Comparison of ENCODE assay signal across 9 cellular contexts in genomic region chr15:75335313-75335704, GRCh38. TPM values are rescaled to one million over a fixed set of nuclear protein-coding genes. Genes with fewer than 3 reads are reported as not detected.
DNase-seq lines count a peak whose midpoint lies in the region; ATAC-seq and TF ChIP-seq lines count a peak whose summit lies in the region.
"Had no signal": no experiment of that assay in that cellular context is flagged by ENCODE, and none has a peak within 500 bp of the region (broad histone marks: within the 10 kb centered on the region; RNA-seq: fewer than 3 reads in every experiment).

No MANE protein-coding gene starts in this region.

- DNase-seq in activated CD4-positive, alpha-beta T cell treated with anti-CD3 and anti-CD28 coated beads, Interleukin-2, amount 10 ng/mL, durations not matched to agents 7 days and 5 days: no peak
- DNase-seq in activated CD4-positive, alpha-beta T cell treated with anti-CD3 and anti-CD28 coated beads for 1 hour: no peak
- DNase-seq in activated T-helper 2 cell treated with anti-CD3 and anti-CD28 coated beads, Interferon-gamma antibody, Interleukin-2, Interleukin-4, amounts not matched to agents 10 μg/mL and 5 μg/mL and 100 μg/mL, durations not matched to agents 14 hours and 24 hours and 36 hours (ENCODE audit: low spot score): no peak
- no peak for DNase-seq in kidney epithelial cell (ENCODE audit: low read depth)
- DNase-seq in testis: no peak
- DNase-seq in nucleus accumbens (lab: John Stamatoyannopoulos, UW): no peak
- DNase-seq in NAMALWA (ENCODE audit: low spot score): no peak

- H3K27ac ChIP-seq in testis: peak overlapping the region in 1 of 2 donors; percentile 72

- H3K4me1 Mint-ChIP-seq in activated CD4-positive, alpha-beta T cell treated with anti-CD3 and anti-CD28 coated beads, Interleukin-2, amount 10 ng/mL, durations not matched to agents 7 days and 5 days: peaks cover 20% of the 10 kb centered on the region
- H3K4me1 Mint-ChIP-seq in activated T-helper 2 cell treated with anti-CD3 and anti-CD28 coated beads, Interferon-gamma antibody, Interleukin-2, Interleukin-4, amounts not matched to agents 10 μg/mL and 5 μg/mL and 100 μg/mL, durations not matched to agents 14 hours and 24 hours and 36 hours (ENCODE audit: low read depth): peaks cover 10% of the 10 kb centered on the region

- no peak for TF ChIP-seq CTCF in kidney epithelial cell (IDR thresholded peaks at IDR 0.05; ENCODE audit: insufficient read depth, low read length, poor library complexity, severe bottlenecking)
- no peak for TF ChIP-seq CTCF in testis (IDR thresholded peaks at IDR 0.05)

- H3K27me3 Mint-ChIP-seq in activated CD4-positive, alpha-beta T cell treated with anti-CD3 and anti-CD28 coated beads, Interleukin-2, amount 10 ng/mL, durations not matched to agents 7 days and 5 days: peaks cover 2% of the 10 kb centered on the region
- H3K27me3 Mint-ChIP-seq in activated T-helper 2 cell treated with anti-CD3 and anti-CD28 coated beads, Interferon-gamma antibody, Interleukin-2, Interleukin-4, amounts not matched to agents 10 μg/mL and 5 μg/mL and 100 μg/mL, durations not matched to agents 14 hours and 24 hours and 36 hours (ENCODE audit: low read depth): no peaks in the 10 kb centered on the region

- ATAC-seq in GM21786 (IDR thresholded peaks at IDR 0.05; ENCODE audit: unreplicated experiment): no peak

- H3K4me3 ChIP-seq in kidney epithelial cell (ENCODE audit: low read depth, low read length): peak overlapping the region; percentile 31
- H3K4me3 ChIP-seq in testis: peak overlapping the region; percentile 66 to 70

- peak overlapping the region; percentile 98 for H3K27ac Mint-ChIP-seq in activated CD4-positive, alpha-beta T cell treated with anti-CD3 and anti-CD28 coated beads, Interleukin-2, amount 10 ng/mL, durations not matched to agents 7 days and 5 days
- no peak overlapping the region for H3K27ac Mint-ChIP-seq in activated T-helper 2 cell treated with anti-CD3 and anti-CD28 coated beads, Interferon-gamma antibody, Interleukin-2, Interleukin-4, amounts not matched to agents 10 μg/mL and 5 μg/mL and 100 μg/mL, durations not matched to agents 14 hours and 24 hours and 36 hours

- intact Hi-C loops in activated T-helper 2 cell treated with anti-CD3 and anti-CD28 coated beads, Interferon-gamma antibody, Interleukin-2, Interleukin-4, amounts not matched to agents 10 μg/mL and 5 μg/mL and 100 μg/mL, durations not matched to agents 14 hours and 24 hours and 36 hours (cut with micrococcal nuclease): no loop called here
- intact Hi-C loops in testis (cut with DNase I; ENCODE audit: low total_unique reads): no loop called here

- H3K9me3 Mint-ChIP-seq in activated CD4-positive, alpha-beta T cell treated with anti-CD3 and anti-CD28 coated beads, Interleukin-2, amount 10 ng/mL, durations not matched to agents 7 days and 5 days: no peaks in the 10 kb centered on the region
- no peaks in the 10 kb centered on the region for H3K9me3 Mint-ChIP-seq in activated T-helper 2 cell treated with anti-CD3 and anti-CD28 coated beads, Interferon-gamma antibody, Interleukin-2, Interleukin-4, amounts not matched to agents 10 μg/mL and 5 μg/mL and 100 μg/mL, durations not matched to agents 14 hours and 24 hours and 36 hours

- peak overlapping the region; percentile 93 for H3K4me3 Mint-ChIP-seq in activated CD4-positive, alpha-beta T cell treated with anti-CD3 and anti-CD28 coated beads, Interleukin-2, amount 10 ng/mL, durations not matched to agents 7 days and 5 days
- H3K4me3 Mint-ChIP-seq in activated T-helper 2 cell treated with anti-CD3 and anti-CD28 coated beads, Interferon-gamma antibody, Interleukin-2, Interleukin-4, amounts not matched to agents 10 μg/mL and 5 μg/mL and 100 μg/mL, durations not matched to agents 14 hours and 24 hours and 36 hours (ENCODE audit: low read depth): peak overlapping the region; percentile 97

- peaks cover 8% of the 10 kb centered on the region for H3K4me1 ChIP-seq in testis

- H3K36me3 ChIP-seq in kidney epithelial cell (ENCODE audit: control insufficient read depth, insufficient read depth, low read length) (no peaks in the 10 kb centered on the region), testis (ENCODE audit: low read depth, missing control alignments) (no peaks in the 10 kb centered on the region)

- no peaks in the 10 kb centered on the region for H3K9me3 ChIP-seq in testis

- CTCF ChIA-PET in activated CD4-positive, alpha-beta T cell treated with anti-CD3 and anti-CD28 coated beads, Interleukin-2, amount 10 ng/mL, durations not matched to agents 7 days and 5 days (lab: Charles Lee): interaction anchor here (1.2 to 1.5 kb wide), 2 partner anchors 32 to 274 kb away, joined by 4 to 7 read pairs; no protein-coding TSS in a partner anchor

- H3K27me3 ChIP-seq in kidney epithelial cell (ENCODE audit: control insufficient read depth, insufficient read depth, low read length) (no peaks in the 10 kb centered on the region), testis (no peaks in the 10 kb centered on the region)

- no peak for TF ChIP-seq POLR2A in testis (IDR thresholded peaks at IDR 0.05)

- POLR2A ChIA-PET in activated CD4-positive, alpha-beta T cell treated with anti-CD3 and anti-CD28 coated beads, Interleukin-2, amount 10 ng/mL, durations not matched to agents 7 days and 5 days (lab: Charles Lee): interaction anchor here (0.6 kb wide), 1 partner anchor 14 kb away, joined by 4 read pairs; no protein-coding TSS in a partner anchor

- peaks cover 5% of the 10 kb centered on the region for H3K36me3 Mint-ChIP-seq in activated CD4-positive, alpha-beta T cell treated with anti-CD3 and anti-CD28 coated beads, Interleukin-2, amount 10 ng/mL, durations not matched to agents 7 days and 5 days (ENCODE audit: low read depth)
- peaks cover 5% of the 10 kb centered on the region for H3K36me3 Mint-ChIP-seq in activated T-helper 2 cell treated with anti-CD3 and anti-CD28 coated beads, Interferon-gamma antibody, Interleukin-2, Interleukin-4, amounts not matched to agents 10 μg/mL and 5 μg/mL and 100 μg/mL, durations not matched to agents 14 hours and 24 hours and 36 hours (ENCODE audit: low read depth)

- WGBS in testis, 2 donors: 26 to 28% methylated on average over 3 of the region's 3 CpGs

RNA-seq across cellular contexts. Expression of gene COMMD4, which starts 0.6 kb away (rescaled TPM):
- 10 to 100 TPM; 72.2 to 97.4 TPM for total RNA-seq in activated CD4-positive, alpha-beta T cell treated with anti-CD3 and anti-CD28 coated beads, Interleukin-2, amount 10 ng/mL, durations not matched to agents 7 days and 5 days
- 69.5 and 78.9 TPM in 2 replicates for total RNA-seq in activated T-helper 2 cell treated with anti-CD3 and anti-CD28 coated beads, Interferon-gamma antibody, Interleukin-2, Interleukin-4, amounts not matched to agents 10 μg/mL and 5 μg/mL and 100 μg/mL, durations not matched to agents 14 hours and 24 hours and 36 hours
- total RNA-seq in kidney epithelial cell (108 and 119 TPM in 2 replicates), testis (100 to 1,000 TPM in 1 of 2 donors, 10 to 100 TPM in 1; 92.7 to 110 TPM)
- polyA plus RNA-seq in testis (ENCODE audit: insufficient read depth, low read depth, low replicate concordance): 165 TPM

RNA-seq across cellular contexts. Expression of gene NEIL1, which starts 11.5 kb away (rescaled TPM):
- 1 to 10 TPM; 2.2 to 2.7 TPM for total RNA-seq in activated CD4-positive, alpha-beta T cell treated with anti-CD3 and anti-CD28 coated beads, Interleukin-2, amount 10 ng/mL, durations not matched to agents 7 days and 5 days
- total RNA-seq in activated T-helper 2 cell treated with anti-CD3 and anti-CD28 coated beads, Interferon-gamma antibody, Interleukin-2, Interleukin-4, amounts not matched to agents 10 μg/mL and 5 μg/mL and 100 μg/mL, durations not matched to agents 14 hours and 24 hours and 36 hours: 1.5 and 2.6 TPM in 2 replicates
- 6.1 and 10.1 TPM in 2 replicates for total RNA-seq in kidney epithelial cell
- total RNA-seq in testis: 10 to 100 TPM; 19.8 to 30.2 TPM
- 12.9 TPM for polyA plus RNA-seq in testis (ENCODE audit: insufficient read depth, low read depth, low replicate concordance)

RNA-seq across cellular contexts. Expression of gene MAN2C1, which starts 33.1 kb away (rescaled TPM):
- 100 to 1,000 TPM; 151 to 205 TPM for total RNA-seq in activated CD4-positive, alpha-beta T cell treated with anti-CD3 and anti-CD28 coated beads, Interleukin-2, amount 10 ng/mL, durations not matched to agents 7 days and 5 days
- total RNA-seq in activated T-helper 2 cell treated with anti-CD3 and anti-CD28 coated beads, Interferon-gamma antibody, Interleukin-2, Interleukin-4, amounts not matched to agents 10 μg/mL and 5 μg/mL and 100 μg/mL, durations not matched to agents 14 hours and 24 hours and 36 hours: 233 and 240 TPM in 2 replicates
- total RNA-seq in kidney epithelial cell: 109 and 141 TPM in 2 replicates
- total RNA-seq in testis: 100 to 1,000 TPM; 256 to 343 TPM
- 171 TPM for polyA plus RNA-seq in testis (ENCODE audit: insufficient read depth, low read depth, low replicate concordance)

RNA-seq across cellular contexts. Expression of gene GOLGA6D, which starts 52.7 kb away (rescaled TPM):
- not detected for total RNA-seq in activated CD4-positive, alpha-beta T cell treated with anti-CD3 and anti-CD28 coated beads, Interleukin-2, amount 10 ng/mL, durations not matched to agents 7 days and 5 days
- total RNA-seq in activated T-helper 2 cell treated with anti-CD3 and anti-CD28 coated beads, Interferon-gamma antibody, Interleukin-2, Interleukin-4, amounts not matched to agents 10 μg/mL and 5 μg/mL and 100 μg/mL, durations not matched to agents 14 hours and 24 hours and 36 hours: not detected in 2 replicates
- total RNA-seq in kidney epithelial cell (not detected in 2 replicates), testis (10 to 100 TPM; 13.1 to 29.8 TPM)
- polyA plus RNA-seq in testis (ENCODE audit: insufficient read depth, low read depth, low replicate concordance): 13.3 TPM
- total RNA-seq: occipital lobe had no signal
